Comparison of ENCODE assay signal across 39 cellular contexts in the genomic region with DNA sequence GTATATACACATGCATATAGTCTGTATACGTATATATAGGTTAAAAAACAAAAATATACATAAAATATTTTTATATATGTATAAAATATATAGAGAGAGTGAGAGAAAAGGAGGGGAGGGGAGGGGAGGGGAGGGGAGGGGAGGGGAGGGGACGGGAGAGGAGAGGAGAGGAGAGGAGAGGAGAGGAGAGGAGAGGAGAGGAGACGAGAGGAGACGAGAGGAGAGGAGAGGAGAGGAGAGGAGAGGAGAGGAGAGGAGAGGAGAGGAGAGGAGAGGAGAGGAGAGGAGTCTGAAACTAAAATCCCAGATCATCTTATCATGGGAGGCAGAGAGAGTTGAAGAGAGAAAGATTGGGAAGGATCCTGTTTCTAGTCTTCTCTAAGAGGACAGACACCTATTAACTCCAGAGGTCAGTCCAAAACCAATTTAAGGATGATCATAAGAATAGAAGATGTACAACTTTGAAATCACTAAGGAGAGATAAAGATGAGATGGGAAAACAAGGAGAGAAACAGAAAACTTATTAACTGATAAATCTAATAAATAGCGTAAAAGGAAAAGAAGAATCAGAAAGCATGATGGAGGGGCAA.
"Had no signal": no experiment of that assay in that cellular context is flagged by ENCODE, and none has a peak within 500 bp of the region (broad histone marks: within the 10 kb centered on the region; RNA-seq: fewer than 3 reads in every experiment).

No MANE protein-coding gene starts in this region.

- H3K27me3 ChIP-seq: adrenal gland, ascending aorta, body of pancreas, brain microvascular endothelial cell, breast epithelium, cardiac muscle cell had no signal

- H3K9me3 ChIP-seq: adrenal gland, ascending aorta, body of pancreas, breast epithelium had no signal

- H3K4me1 ChIP-seq: breast epithelium had no signal

- H3K4me3 Mint-ChIP-seq: activated naive CD4-positive, alpha-beta T cell treated with anti-CD3 and anti-CD28 coated beads for 36 hours; activated naive CD4-positive, alpha-beta T cell treated with anti-CD3 and anti-CD28 coated beads, Interleukin-2, amount 10 ng/mL, durations not matched to agents 7 days and 5 days; activated naive CD4-positive, alpha-beta T cell treated with anti-CD3 and anti-CD28 coated beads, Interleukin-2, amount 50 U/mL, for 24 hours; activated naive CD8-positive, alpha-beta T cell; activated naive CD8-positive, alpha-beta T cell treated with anti-CD3 and anti-CD28 coated beads for 36 hours; activated naive CD8-positive, alpha-beta T cell treated with anti-CD3 and anti-CD28 coated beads, Interleukin-2, amount 10 ng/mL, durations not matched to agents 7 days and 5 days; activated naive CD8-positive, alpha-beta T cell treated with anti-CD3 and anti-CD28 coated beads, Interleukin-2, amount 50 U/mL, for 24 hours; activated T-cell treated with anti-CD3 and anti-CD28 coated beads, Interleukin-2, amount 50 U/mL, for 24 hours; activated T-cell treated with anti-CD3 and anti-CD28 coated beads, Interleukin-2, amount 50 U/mL, for 4 hours; activated T-cell treated with anti-CD3 and anti-CD28 coated beads, Interleukin-2, amount 50 U/mL, for 72 hours; activated T-helper 1 cell treated with anti-CD3 and anti-CD28 coated beads, Interleukin-12 subunit alpha, Interleukin-12 subunit beta, Interleukin-2, Interleukin-4 antibody, amounts not matched to agents 30 ng/mL and 10 ng/mL and 1 ng/mL, durations not matched to agents 14 hours and 24 hours and 36 hours; activated T-helper 17 cell treated with anti-CD3 and anti-CD28 coated beads, Interleukin-2, amount 50 U/mL, for 72 hours; brain; central memory CD8-positive, alpha-beta T cell had no signal

- DNase-seq: activated effector memory CD4-positive, alpha-beta T cell treated with anti-CD3 and anti-CD28 coated beads, Interleukin-2, amount 50 U/mL, for 16 hours; activated effector memory CD4-positive, alpha-beta T cell treated with Interleukin-2 at 50 U/mL for 16 hours; activated gamma-delta T cell; activated gamma-delta T cell treated with Interleukin-2 at 50 U/mL for 16 hours; activated naive CD4-positive, alpha-beta T cell; activated naive CD4-positive, alpha-beta T cell treated with anti-CD3 and anti-CD28 coated beads for 36 hours; activated naive CD4-positive, alpha-beta T cell treated with anti-CD3 and anti-CD28 coated beads, Interleukin-2, amount 10 ng/mL, durations not matched to agents 7 days and 5 days; activated naive CD4-positive, alpha-beta T cell treated with anti-CD3 and anti-CD28 coated beads, Interleukin-2, amount 50 U/mL, for 16 hours; activated naive CD4-positive, alpha-beta T cell treated with Interleukin-2 at 50 U/mL for 16 hours; activated naive CD8-positive, alpha-beta T cell treated with anti-CD3 and anti-CD28 coated beads for 36 hours; activated naive CD8-positive, alpha-beta T cell treated with anti-CD3 and anti-CD28 coated beads, Interleukin-2, amount 10 ng/mL, durations not matched to agents 7 days and 5 days; activated naive CD8-positive, alpha-beta T cell treated with anti-CD3 and anti-CD28 coated beads, Interleukin-2, amount 50 U/mL, for 24 hours; activated T-cell treated with anti-CD3 and anti-CD28 coated beads, Interleukin-2, amount 50 U/mL, for 24 hours; activated T-cell treated with anti-CD3 and anti-CD28 coated beads, Interleukin-2, amount 50 U/mL, for 4 hours; activated T-cell treated with anti-CD3 and anti-CD28 coated beads, Interleukin-2, amount 50 U/mL, for 48 hours; activated T-cell treated with anti-CD3 and anti-CD28 coated beads, Interleukin-2, amount 50 U/mL, for 72 hours; adrenal gland; amniotic stem cell; amygdala; anterior cingulate cortex; aorta; body of pancreas; brain microvascular endothelial cell; caudate nucleus; central memory CD4-positive, alpha-beta T cell; cerebellar nuclear complex had no signal

- FAIRE-seq: astrocyte, bronchial epithelial cell had no signal

- H3K4me1 Mint-ChIP-seq: activated naive CD4-positive, alpha-beta T cell treated with anti-CD3 and anti-CD28 coated beads, Interleukin-2, amount 10 ng/mL, durations not matched to agents 7 days and 5 days; activated naive CD4-positive, alpha-beta T cell treated with anti-CD3 and anti-CD28 coated beads, Interleukin-2, amount 50 U/mL, for 24 hours; activated naive CD8-positive, alpha-beta T cell treated with anti-CD3 and anti-CD28 coated beads, Interleukin-2, amount 10 ng/mL, durations not matched to agents 7 days and 5 days; activated T-helper 17 cell treated with anti-CD3 and anti-CD28 coated beads, Interleukin-2, amount 50 U/mL, for 72 hours; central memory CD8-positive, alpha-beta T cell had no signal

- H3K27ac ChIP-seq: adrenal gland, ascending aorta, body of pancreas, brain microvascular endothelial cell, breast epithelium, cardiac muscle cell had no signal

- H3K9me3 Mint-ChIP-seq: activated naive CD4-positive, alpha-beta T cell treated with anti-CD3 and anti-CD28 coated beads for 36 hours; activated naive CD4-positive, alpha-beta T cell treated with anti-CD3 and anti-CD28 coated beads, Interleukin-2, amount 10 ng/mL, durations not matched to agents 7 days and 5 days; activated naive CD4-positive, alpha-beta T cell treated with anti-CD3 and anti-CD28 coated beads, Interleukin-2, amount 50 U/mL, for 24 hours; activated naive CD4-positive, alpha-beta T cell treated with anti-CD3 and anti-CD28 coated beads, Interleukin-2, amount 50 U/mL, for 72 hours; activated naive CD8-positive, alpha-beta T cell treated with anti-CD3 and anti-CD28 coated beads for 36 hours; activated naive CD8-positive, alpha-beta T cell treated with anti-CD3 and anti-CD28 coated beads, Interleukin-2, amount 10 ng/mL, durations not matched to agents 7 days and 5 days; activated naive CD8-positive, alpha-beta T cell treated with anti-CD3 and anti-CD28 coated beads, Interleukin-2, amount 50 U/mL, for 24 hours; activated T-cell treated with anti-CD3 and anti-CD28 coated beads, Interleukin-2, amount 50 U/mL, for 24 hours; activated T-cell treated with anti-CD3 and anti-CD28 coated beads, Interleukin-2, amount 50 U/mL, for 4 hours; activated T-cell treated with anti-CD3 and anti-CD28 coated beads, Interleukin-2, amount 50 U/mL, for 72 hours; activated T-helper 1 cell treated with anti-CD3 and anti-CD28 coated beads, Interleukin-12 subunit alpha, Interleukin-12 subunit beta, Interleukin-2, Interleukin-4 antibody, amounts not matched to agents 30 ng/mL and 10 ng/mL and 1 ng/mL, durations not matched to agents 14 hours and 24 hours and 36 hours; activated T-helper 17 cell treated with anti-CD3 and anti-CD28 coated beads, Interleukin-2, amount 50 U/mL, for 72 hours; activated T-helper 2 cell treated with anti-CD3 and anti-CD28 coated beads, Interferon-gamma antibody, Interleukin-2, Interleukin-4, amounts not matched to agents 10 μg/mL and 5 μg/mL and 100 μg/mL, durations not matched to agents 14 hours and 24 hours and 36 hours; brain; central memory CD8-positive, alpha-beta T cell had no signal

- ATAC-seq: activated naive CD4-positive, alpha-beta T cell treated with anti-CD3 and anti-CD28 coated beads, Interleukin-2, amount 50 U/mL, for 72 hours; activated naive CD8-positive, alpha-beta T cell treated with anti-CD3 and anti-CD28 coated beads, Interleukin-2, amount 50 U/mL, for 24 hours; activated T-cell treated with anti-CD3 and anti-CD28 coated beads, Interleukin-2, amount 50 U/mL, for 4 hours; activated T-cell treated with anti-CD3 and anti-CD28 coated beads, Interleukin-2, amount 50 U/mL, for 72 hours; activated T-helper 17 cell treated with anti-CD3 and anti-CD28 coated beads, Interleukin-2, amount 50 U/mL, for 72 hours; body of pancreas had no signal

- H3K4me3 ChIP-seq: adrenal gland, ascending aorta, body of pancreas, breast epithelium, cardiac muscle cell had no signal

- H3K27ac Mint-ChIP-seq: activated naive CD4-positive, alpha-beta T cell treated with anti-CD3 and anti-CD28 coated beads for 36 hours; activated naive CD4-positive, alpha-beta T cell treated with anti-CD3 and anti-CD28 coated beads, Interleukin-2, amount 10 ng/mL, durations not matched to agents 7 days and 5 days; activated naive CD4-positive, alpha-beta T cell treated with anti-CD3 and anti-CD28 coated beads, Interleukin-2, amount 50 U/mL, for 24 hours; activated naive CD4-positive, alpha-beta T cell treated with anti-CD3 and anti-CD28 coated beads, Interleukin-2, amount 50 U/mL, for 72 hours; activated naive CD8-positive, alpha-beta T cell; activated naive CD8-positive, alpha-beta T cell treated with anti-CD3 and anti-CD28 coated beads for 36 hours; activated naive CD8-positive, alpha-beta T cell treated with anti-CD3 and anti-CD28 coated beads, Interleukin-2, amount 10 ng/mL, durations not matched to agents 7 days and 5 days; activated naive CD8-positive, alpha-beta T cell treated with anti-CD3 and anti-CD28 coated beads, Interleukin-2, amount 50 U/mL, for 24 hours; activated T-cell treated with anti-CD3 and anti-CD28 coated beads, Interleukin-2, amount 50 U/mL, for 24 hours; activated T-cell treated with anti-CD3 and anti-CD28 coated beads, Interleukin-2, amount 50 U/mL, for 72 hours; activated T-helper 1 cell treated with anti-CD3 and anti-CD28 coated beads, Interleukin-12 subunit alpha, Interleukin-12 subunit beta, Interleukin-2, Interleukin-4 antibody, amounts not matched to agents 30 ng/mL and 10 ng/mL and 1 ng/mL, durations not matched to agents 14 hours and 24 hours and 36 hours; activated T-helper 17 cell treated with anti-CD3 and anti-CD28 coated beads, Interleukin-2, amount 50 U/mL, for 72 hours; activated T-helper 2 cell treated with anti-CD3 and anti-CD28 coated beads, Interferon-gamma antibody, Interleukin-2, Interleukin-4, amounts not matched to agents 10 μg/mL and 5 μg/mL and 100 μg/mL, durations not matched to agents 14 hours and 24 hours and 36 hours; brain had no signal

- H3K36me3 ChIP-seq: brain microvascular endothelial cell, breast epithelium, cardiac muscle cell had no signal

- H3K27me3 Mint-ChIP-seq: activated naive CD4-positive, alpha-beta T cell treated with anti-CD3 and anti-CD28 coated beads, Interleukin-2, amount 10 ng/mL, durations not matched to agents 7 days and 5 days; activated naive CD4-positive, alpha-beta T cell treated with anti-CD3 and anti-CD28 coated beads, Interleukin-2, amount 50 U/mL, for 24 hours; activated naive CD8-positive, alpha-beta T cell; activated naive CD8-positive, alpha-beta T cell treated with anti-CD3 and anti-CD28 coated beads for 36 hours; activated naive CD8-positive, alpha-beta T cell treated with anti-CD3 and anti-CD28 coated beads, Interleukin-2, amount 10 ng/mL, durations not matched to agents 7 days and 5 days; activated naive CD8-positive, alpha-beta T cell treated with anti-CD3 and anti-CD28 coated beads, Interleukin-2, amount 50 U/mL, for 24 hours; activated T-cell treated with anti-CD3 and anti-CD28 coated beads, Interleukin-2, amount 50 U/mL, for 24 hours; activated T-helper 17 cell treated with anti-CD3 and anti-CD28 coated beads, Interleukin-2, amount 50 U/mL, for 72 hours; brain; central memory CD8-positive, alpha-beta T cell had no signal
